In the genomic region with DNA sequence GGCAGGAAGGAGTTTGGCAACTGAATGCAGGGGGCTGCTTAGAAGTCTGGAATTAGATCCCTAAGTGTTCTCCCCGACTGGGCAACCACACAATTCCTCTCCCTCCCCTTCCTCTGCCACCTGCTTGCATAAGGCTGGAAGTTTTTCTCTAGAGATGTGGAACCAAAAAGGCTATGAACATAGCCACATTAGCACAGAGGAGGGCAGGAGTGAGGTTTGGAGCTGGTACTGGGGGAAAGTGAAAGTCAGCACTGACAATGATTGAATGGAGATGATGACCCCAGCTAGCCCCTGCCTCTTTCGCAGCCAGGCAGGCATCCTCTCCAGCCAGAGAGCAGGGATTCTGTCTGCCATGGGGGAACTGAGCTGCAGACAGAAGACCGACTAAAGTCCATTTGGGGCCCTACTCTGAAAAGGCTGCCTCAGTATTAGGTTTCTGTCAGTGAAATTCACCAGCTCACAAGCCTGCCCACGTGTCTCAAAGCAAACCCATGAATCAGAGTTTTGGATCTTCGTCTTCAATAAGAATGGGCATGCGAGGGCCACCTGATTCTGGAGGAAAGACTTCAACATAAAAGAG, we compare ENCODE assay signal across 9 cellular contexts.
DNase-seq lines count a peak whose midpoint lies in the region; ATAC-seq, FAIRE-seq and TF ChIP-seq lines count a peak whose summit lies in the region.
"Had no signal": no experiment of that assay in that cellular context is flagged by ENCODE, and none has a peak within 500 bp of the region (broad histone marks: within the 10 kb centered on the region; RNA-seq: fewer than 3 reads in every experiment).

No MANE protein-coding gene starts in this region.

- peak overlapping the region; percentile 76 for H3K4me2 ChIP-seq in keratinocyte (ENCODE audit: control insufficient read depth, extremely low read depth, insufficient read depth, low read depth, low read length)

- dilution Hi-C loops in keratinocyte (cut with MboI; ENCODE audit: extremely low pct_ligation_motif_present, low sequenced_read_pairs), result no loop called here

- peaks cover 13% of the 10 kb centered on the region for H3K9me3 Mint-ChIP-seq in WTC11

- H3K27ac ChIP-seq in keratinocyte (ENCODE audit: control insufficient read depth, insufficient read depth, low read length) (no peak overlapping the region), tibial nerve (peak overlapping the region in 3 of 4 donors; percentile 61 to 83 (median 72))

- peaks cover 13% of the 10 kb centered on the region for H3K36me3 Mint-ChIP-seq in WTC11

- peaks cover 20% of the 10 kb centered on the region for H3K4me1 ChIP-seq in keratinocyte (ENCODE audit: control insufficient read depth, extremely low read depth, insufficient read depth, low read length)
- peaks cover 0 to 50% (median 11%) of the 10 kb centered on the region in 4 donors for H3K4me1 ChIP-seq in tibial nerve

- H3K27ac Mint-ChIP-seq in WTC11, result no peak overlapping the region

- peak overlapping the region; percentile 0 for H2AFZ ChIP-seq in keratinocyte (ENCODE audit: control insufficient read depth, low read length)

- 20 to 21% methylated on average over 6 of the region's 6 CpGs for WGBS in tibial nerve, 2 donors

- TF ChIP-seq CTCF in WTC11 (IDR thresholded peaks at IDR 0.05), result no peak
- no peak for TF ChIP-seq CTCF in keratinocyte (optimal IDR thresholded peaks at IDR 0.05 in 1 of 3, IDR thresholded peaks at IDR 0.05 in 1 of 3, conservative IDR thresholded peaks at IDR 0.05 in 1 of 3; ENCODE audit: extremely low read depth in 1 of 3, insufficient read depth in 2 of 3, low read length in 3 of 3)
- TF ChIP-seq CTCF in tibial nerve (IDR thresholded peaks at IDR 0.05), result peak in 1 of 5 experiments; percentile 11

- no peaks in the 10 kb centered on the region for H3K36me3 ChIP-seq in keratinocyte (ENCODE audit: control insufficient read depth in 2 of 2, extremely low read depth in 1 of 2, insufficient read depth in 2 of 2, low read length in 2 of 2)
- H3K36me3 ChIP-seq in tibial nerve, result no peaks in the 10 kb centered on the region

- H3K27me3 Mint-ChIP-seq in WTC11 (ENCODE audit: low read depth), result peaks cover 8% of the 10 kb centered on the region; the same call in 1 of the 2 replicates

- TF ChIP-seq EP300 in tibial nerve (IDR thresholded peaks at IDR 0.05), result no peak

- H3K4me1 Mint-ChIP-seq in WTC11, result peaks cover 27% of the 10 kb centered on the region

- no peaks in the 10 kb centered on the region for H4K20me1 ChIP-seq in keratinocyte (ENCODE audit: control insufficient read depth, extremely low read depth, insufficient read depth, low read length)

- POLR2A ChIA-PET in WTC11 (lab: Charles Lee), result no interaction called here

- no peak for TF ChIP-seq POLR2A in tibial nerve (IDR thresholded peaks at IDR 0.05)

- no peaks in the 10 kb centered on the region for H3K79me2 ChIP-seq in keratinocyte (ENCODE audit: control insufficient read depth, insufficient read depth, low read length)

- FAIRE-seq in keratinocyte (lab: Jason Lieb, UNC), result no peak

- peak; percentile 5 for DNase-seq in stimulated activated CD4-positive, alpha-beta T cell treated with anti-CD3 and anti-CD28 coated beads, Interleukin-15, amount 100 ng/mL, for 24 hours
- DNase-seq in stimulated activated CD4-positive, alpha-beta T cell treated with anti-CD3 and anti-CD28 coated beads, Interleukin-2, amount 100 ng/mL, for 24 hours, result no peak
- no peak for DNase-seq in WTC11 (ENCODE audit: low spot score)
- no peak for DNase-seq in keratinocyte (ENCODE audit: low read depth, low spot score)
- no peak for DNase-seq in tibial nerve (ENCODE audit: low spot score in 2 of 2)
- no peak for DNase-seq in DMS53 treated with DMSO at 0.1 percent for 48 hours (lab: John Stamatoyannopoulos, UW; ENCODE audit: unreplicated experiment)
- no peak for DNase-seq in NCI-H1694 treated with DMSO at 0.1 percent for 48 hours (lab: John Stamatoyannopoulos, UW)
- DNase-seq: cerebellar nuclear complex had no signal

- no peak overlapping the region for H3K9ac ChIP-seq in keratinocyte (ENCODE audit: control insufficient read depth, extremely low read depth, insufficient read depth, low read length)

- no peaks in the 10 kb centered on the region for H3K9me1 ChIP-seq in keratinocyte (ENCODE audit: control insufficient read depth, extremely low read depth, insufficient read depth, low read length)

- no peak overlapping the region for H3K4me3 Mint-ChIP-seq in WTC11

- ATAC-seq in WTC11 (peak; percentile 35; the same call in 1 of the 2 replicates), GM21528 (IDR thresholded peaks at IDR 0.05; ENCODE audit: low FRiP score, unreplicated experiment) (no peak)

- H3K4me3 ChIP-seq in keratinocyte (ENCODE audit: control insufficient read depth in 2 of 3, extremely low read depth in 1 of 3, insufficient read depth in 2 of 3, low read depth in 1 of 3, low read length in 3 of 3) (no peak overlapping the region), tibial nerve (peak overlapping the region in 3 of 4 donors; percentile 12 to 37 (median 19))

- H3K27me3 ChIP-seq in keratinocyte (ENCODE audit: control insufficient read depth, extremely low read depth, insufficient read depth, low read length) (no peaks in the 10 kb centered on the region), tibial nerve (no peaks in the 10 kb centered on the region)

- H3K9me3 ChIP-seq in keratinocyte (ENCODE audit: control insufficient read depth, low read depth, low read length), result peaks cover 2% of the 10 kb centered on the region
- H3K9me3 ChIP-seq in tibial nerve, result peaks cover 0 to 7% (median 0%) of the 10 kb centered on the region in 4 donors

- CTCF ChIA-PET in WTC11 (lab: Charles Lee), result interaction anchor here (0.7 to 0.9 kb wide), 2 partner anchors 122 to 335 kb away, joined by 3 to 5 read pairs; no protein-coding TSS in a partner anchor

TF ChIP-seq in WTC11, 78 proteins besides CTCF, POLR2A, EP300 and RAD21:
- TF ChIP-seq NR3C1 (CRISPR knock-in tag; conservative IDR thresholded peaks at IDR 0.05; ENCODE audit: low read depth) (no peak), NFATC4 (CRISPR knock-in tag; IDR thresholded peaks at IDR 0.05) (no peak), GABPB1 (CRISPR knock-in tag; IDR thresholded peaks at IDR 0.05) (peak; percentile 47; the same call in 1 of the 2 replicates), ZNF138 (CRISPR knock-in tag; conservative IDR thresholded peaks at IDR 0.05) (no peak)
- TF ChIP-seq, protein P1, sequence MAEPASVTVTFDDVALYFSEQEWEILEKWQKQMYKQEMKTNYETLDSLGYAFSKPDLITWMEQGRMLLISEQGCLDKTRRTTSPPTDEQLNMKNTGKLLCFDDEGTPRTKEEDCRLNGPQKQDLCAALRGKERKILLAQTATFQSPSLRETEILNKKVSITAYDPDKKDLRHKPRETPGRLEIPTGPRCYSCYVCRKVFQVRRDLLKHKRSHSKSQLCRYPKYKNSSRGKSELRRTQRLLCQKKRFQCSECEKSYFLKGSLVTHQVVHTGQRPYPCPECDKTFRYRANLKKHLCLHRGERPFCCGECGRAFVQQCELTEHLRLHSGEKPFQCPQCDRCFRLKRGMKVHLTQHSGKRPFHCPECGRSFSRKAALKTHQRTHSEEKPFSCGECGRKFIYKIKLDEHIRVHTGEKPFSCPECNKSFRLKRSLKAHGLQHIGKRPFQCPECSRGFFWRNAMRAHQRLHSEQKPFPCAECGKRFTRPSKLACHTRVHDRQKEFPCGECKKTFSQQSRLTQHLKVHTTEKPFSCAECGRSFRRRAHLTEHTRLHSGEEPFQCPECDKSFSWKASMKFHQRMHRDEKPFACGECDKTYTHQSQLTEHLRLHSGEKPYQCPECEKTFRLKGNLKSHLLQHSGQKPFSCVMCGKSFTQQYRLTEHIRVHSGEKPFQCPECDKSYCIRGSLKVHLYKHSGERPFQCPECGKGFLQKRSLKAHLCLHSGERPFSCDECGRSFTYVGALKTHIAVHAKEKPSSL (CRISPR knock-in tag; conservative IDR thresholded peaks at IDR 0.05), result no peak

Comparison
In these comparisons a context has a peak if more than half of its experiments do, and no peak if none do; other contexts are left out.
1. H3K4me3 ChIP-seq: peak in tibial nerve (3 of 4); none in keratinocyte (0 of 3).